ENCODE assay signal across 8 cellular contexts in the genomic region with DNA sequence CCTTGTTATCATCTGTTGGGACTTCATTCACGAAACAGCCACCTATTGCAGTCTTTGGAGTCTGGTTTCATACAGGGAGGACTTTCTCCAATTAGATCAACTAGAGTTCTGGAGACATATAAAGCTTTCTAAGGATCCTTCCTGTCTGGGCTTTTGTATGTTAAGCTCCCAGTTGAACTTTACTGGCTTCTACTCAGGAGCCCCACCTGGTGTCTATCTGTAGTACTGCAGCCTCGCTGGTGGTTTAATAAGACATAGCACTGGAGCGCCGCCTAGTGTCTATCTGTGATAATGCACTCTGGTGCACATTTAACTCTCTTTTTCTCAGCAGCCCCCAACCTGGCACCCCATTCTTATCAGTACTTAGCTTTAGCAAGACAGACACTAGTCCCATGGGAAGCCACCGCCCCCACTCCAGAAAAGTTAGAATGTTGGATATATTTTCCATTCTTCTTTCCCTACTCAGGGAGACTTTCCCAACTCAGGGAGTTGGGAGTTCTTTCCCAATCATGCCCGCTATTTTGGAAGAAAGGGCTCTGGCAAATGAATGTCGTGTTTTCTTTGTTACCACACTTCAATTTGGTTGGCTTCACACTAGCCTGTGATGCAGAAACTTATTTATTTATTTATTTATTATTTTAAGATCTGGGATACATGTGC. TPM values are rescaled to one million over a fixed set of nuclear protein-coding genes. Genes with fewer than 3 reads are reported as not detected.
A peak's percentile ranks its signal among the peaks of the same experiment; 100 is the strongest.
DNase-seq lines count a peak whose midpoint lies in the region; ATAC-seq and TF ChIP-seq lines count a peak whose summit lies in the region.

No MANE protein-coding gene starts in this region.

- BruUV-seq in PC-9 (replicated peaks; lab: Mats Ljungman, UMichigan), result no TSS peak

- H3K4me1 Mint-ChIP-seq in activated T-cell treated with anti-CD3 and anti-CD28 coated beads, Interleukin-2, amount 50 U/mL, for 4 hours (ENCODE audit: low read depth), result no peaks in the 10 kb centered on the region

- TF ChIP-seq CTCF in PC-9 (conservative IDR thresholded peaks at IDR 0.05), result peak; percentile 99
- peak; percentile 90 for TF ChIP-seq CTCF in neutrophil (IDR thresholded peaks at IDR 0.05)
- peak; percentile 95 to 99 (median 99) for TF ChIP-seq CTCF in testis (IDR thresholded peaks at IDR 0.05)

- peak; percentile 87 for TF ChIP-seq RAD21 in Ishikawa (IDR thresholded peaks at IDR 0.05; ENCODE audit: low read depth)

- H4K20me1 ChIP-seq in PC-9 (ENCODE audit: insufficient read depth), result no peaks in the 10 kb centered on the region

- DNase-seq in DMS 273 (lab: John Stamatoyannopoulos, UW; ENCODE audit: unreplicated experiment) (peak; percentile 94), DMS 273 treated with DMSO at 0.1 percent for 48 hours (lab: John Stamatoyannopoulos, UW) (no peak), PC-9 (peak; percentile 47 to 74), fibroblast of peridontal ligament (ENCODE audit: extremely low read depth) (peak; percentile 71), testis (peak; percentile 95)
- peak; percentile 89 for DNase-seq in activated T-cell treated with anti-CD3 and anti-CD28 coated beads, Interleukin-2, amount 50 U/mL, for 4 hours

- peaks cover 8% of the 10 kb centered on the region for H3K27me3 Mint-ChIP-seq in activated T-cell treated with anti-CD3 and anti-CD28 coated beads, Interleukin-2, amount 50 U/mL, for 4 hours (ENCODE audit: low read depth)

- H3K4me1 ChIP-seq in PC-9 (replicated peaks; ENCODE audit: insufficient read depth), result no peaks in the 10 kb centered on the region
- no peaks in the 10 kb centered on the region for H3K4me1 ChIP-seq in neutrophil (ENCODE audit: control insufficient read depth in 1 of 2, insufficient read depth in 1 of 2, low read depth in 1 of 2, low read length in 1 of 2)
- no peaks in the 10 kb centered on the region for H3K4me1 ChIP-seq in testis

- no peaks in the 10 kb centered on the region for H3K27me3 ChIP-seq in PC-9 (ENCODE audit: insufficient read depth, low read depth)
- no peaks in the 10 kb centered on the region for H3K27me3 ChIP-seq in neutrophil
- H3K27me3 ChIP-seq in testis, result no peaks in the 10 kb centered on the region

- H3K9me3 ChIP-seq in PC-9 (ENCODE audit: insufficient read depth, low read depth), result no peaks in the 10 kb centered on the region
- H3K9me3 ChIP-seq in neutrophil, result no peaks in the 10 kb centered on the region
- no peaks in the 10 kb centered on the region for H3K9me3 ChIP-seq in testis

- POLR2A ChIA-PET in PC-9 (lab: Charles Lee; ENCODE audit: unreplicated experiment), result no interaction called here

- H3K79me2 ChIP-seq in PC-9 (ENCODE audit: low read depth), result no peaks in the 10 kb centered on the region

- no peak overlapping the region for H3K4me2 ChIP-seq in PC-9

- peak in 1 of 2 donors; percentile 63 for ATAC-seq in activated T-cell treated with anti-CD3 and anti-CD28 coated beads, Interleukin-2, amount 50 U/mL, for 4 hours

- H3K36me3 Mint-ChIP-seq in activated T-cell treated with anti-CD3 and anti-CD28 coated beads, Interleukin-2, amount 50 U/mL, for 4 hours (ENCODE audit: insufficient read depth), result no peaks in the 10 kb centered on the region

- no peak overlapping the region for H3K4me3 Mint-ChIP-seq in activated T-cell treated with anti-CD3 and anti-CD28 coated beads, Interleukin-2, amount 50 U/mL, for 4 hours

- intact Hi-C loops in PC-9 (cut with micrococcal nuclease; ENCODE audit: unreplicated experiment) (loop anchor here (1.0 to 5.0 kb wide), 2 partner anchors 84 to 322 kb away; no protein-coding TSS in a partner anchor), testis (cut with DNase I; ENCODE audit: low total_unique reads) (loop anchor here (5.0 kb wide), 1 partner anchor 82 kb away; no protein-coding TSS in a partner anchor)

- H3K27ac ChIP-seq in PC-9 (no peak overlapping the region), neutrophil (no peak overlapping the region), testis (no peak overlapping the region)

- no peaks in the 10 kb centered on the region for H3F3A ChIP-seq in PC-9 (ENCODE audit: insufficient read depth, low read depth)

- H3K36me3 ChIP-seq in PC-9 (ENCODE audit: low read depth) (no peaks in the 10 kb centered on the region), neutrophil (no peaks in the 10 kb centered on the region), testis (ENCODE audit: low read depth, missing control alignments) (no peaks in the 10 kb centered on the region)

- no peak for TF ChIP-seq POLR2A in testis (IDR thresholded peaks at IDR 0.05)

- no peaks in the 10 kb centered on the region for H3K9me3 Mint-ChIP-seq in activated T-cell treated with anti-CD3 and anti-CD28 coated beads, Interleukin-2, amount 50 U/mL, for 4 hours

- no peak overlapping the region for H2AFZ ChIP-seq in PC-9

- no peaks in the 10 kb centered on the region for H3K9me2 ChIP-seq in PC-9 (ENCODE audit: insufficient read depth)

- CTCF ChIA-PET in PC-9 (lab: Charles Lee), result interaction anchor here (0.5 to 1.2 kb wide), 8 partner anchors 77 to 257 kb away, joined by 3 to 11 read pairs (median 4); no protein-coding TSS in a partner anchor

- WGBS in testis, 2 donors, result 14 to 17% methylated on average over 7 of the region's 7 CpGs

- TF ChIP-seq EP300 in Ishikawa (IDR thresholded peaks at IDR 0.05; ENCODE audit: borderline replicate concordance), result no peak

- H3K4me3 ChIP-seq in PC-9 (no peak overlapping the region), neutrophil (ENCODE audit: low read depth in 1 of 2, low read length in 1 of 2) (no peak overlapping the region), testis (no peak overlapping the region)

TF ChIP-seq in Ishikawa, 13 proteins besides CTCF, POLR2A, EP300 and RAD21:
- TF ChIP-seq FOXM1 (IDR thresholded peaks at IDR 0.05; ENCODE audit: borderline replicate concordance, low read depth), result no peak
- no peak for TF ChIP-seq YY1 (IDR thresholded peaks at IDR 0.05; ENCODE audit: low read depth)
- TF ChIP-seq TEAD4 (IDR thresholded peaks at IDR 0.05), result no peak
- TF ChIP-seq, protein P1, sequence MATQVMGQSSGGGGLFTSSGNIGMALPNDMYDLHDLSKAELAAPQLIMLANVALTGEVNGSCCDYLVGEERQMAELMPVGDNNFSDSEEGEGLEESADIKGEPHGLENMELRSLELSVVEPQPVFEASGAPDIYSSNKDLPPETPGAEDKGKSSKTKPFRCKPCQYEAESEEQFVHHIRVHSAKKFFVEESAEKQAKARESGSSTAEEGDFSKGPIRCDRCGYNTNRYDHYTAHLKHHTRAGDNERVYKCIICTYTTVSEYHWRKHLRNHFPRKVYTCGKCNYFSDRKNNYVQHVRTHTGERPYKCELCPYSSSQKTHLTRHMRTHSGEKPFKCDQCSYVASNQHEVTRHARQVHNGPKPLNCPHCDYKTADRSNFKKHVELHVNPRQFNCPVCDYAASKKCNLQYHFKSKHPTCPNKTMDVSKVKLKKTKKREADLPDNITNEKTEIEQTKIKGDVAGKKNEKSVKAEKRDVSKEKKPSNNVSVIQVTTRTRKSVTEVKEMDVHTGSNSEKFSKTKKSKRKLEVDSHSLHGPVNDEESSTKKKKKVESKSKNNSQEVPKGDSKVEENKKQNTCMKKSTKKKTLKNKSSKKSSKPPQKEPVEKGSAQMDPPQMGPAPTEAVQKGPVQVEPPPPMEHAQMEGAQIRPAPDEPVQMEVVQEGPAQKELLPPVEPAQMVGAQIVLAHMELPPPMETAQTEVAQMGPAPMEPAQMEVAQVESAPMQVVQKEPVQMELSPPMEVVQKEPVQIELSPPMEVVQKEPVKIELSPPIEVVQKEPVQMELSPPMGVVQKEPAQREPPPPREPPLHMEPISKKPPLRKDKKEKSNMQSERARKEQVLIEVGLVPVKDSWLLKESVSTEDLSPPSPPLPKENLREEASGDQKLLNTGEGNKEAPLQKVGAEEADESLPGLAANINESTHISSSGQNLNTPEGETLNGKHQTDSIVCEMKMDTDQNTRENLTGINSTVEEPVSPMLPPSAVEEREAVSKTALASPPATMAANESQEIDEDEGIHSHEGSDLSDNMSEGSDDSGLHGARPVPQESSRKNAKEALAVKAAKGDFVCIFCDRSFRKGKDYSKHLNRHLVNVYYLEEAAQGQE (IDR thresholded peaks at IDR 0.05; ENCODE audit: low read depth), result no peak
- TF ChIP-seq ZBTB7A (IDR thresholded peaks at IDR 0.05; ENCODE audit: low read depth), result no peak
- no peak for TF ChIP-seq NFIC (IDR thresholded peaks at IDR 0.05)
- no peak for TF ChIP-seq CEBPB (IDR thresholded peaks at IDR 0.05)
- TF ChIP-seq CREB1 (IDR thresholded peaks at IDR 0.05; ENCODE audit: low read depth), result no peak
- TF ChIP-seq USF1 (IDR thresholded peaks at IDR 0.05), result no peak
- TF ChIP-seq MAX (IDR thresholded peaks at IDR 0.05), result no peak
- no peak for TF ChIP-seq TCF12 (IDR thresholded peaks at IDR 0.05; ENCODE audit: low read depth)
- TF ChIP-seq TAF1 (IDR thresholded peaks at IDR 0.05; ENCODE audit: low read depth), result no peak
- no peak for TF ChIP-seq EGR1 (IDR thresholded peaks at IDR 0.05)

RNA-seq across cellular contexts. Expression of gene SYTL4, which starts 36.9 kb away (rescaled TPM):
- total RNA-seq in PC-9 (2021) (23.4 and 23.6 TPM in 2 replicates), testis (10 to 100 TPM; 51.4 to 64.7 TPM)
- under 1 TPM; 0.08 to 0.13 (median 0.11) TPM for total RNA-seq in activated T-cell treated with anti-CD3 and anti-CD28 coated beads, Interleukin-2, amount 50 U/mL, for 4 hours
- 26.3 TPM for polyA plus RNA-seq in testis (ENCODE audit: insufficient read depth, low read depth, low replicate concordance)

RNA-seq across cellular contexts. Expression of gene CSTF2, which starts 51.4 kb away (rescaled TPM):
- total RNA-seq in PC-9 (2021) (18.5 and 24.1 TPM in 2 replicates), testis (10 to 100 TPM; 42.2 to 44.4 TPM)
- total RNA-seq in activated T-cell treated with anti-CD3 and anti-CD28 coated beads, Interleukin-2, amount 50 U/mL, for 4 hours, result 10 to 100 TPM; 79.5 to 86.6 (median 84.1) TPM
- polyA plus RNA-seq in testis (ENCODE audit: insufficient read depth, low read depth, low replicate concordance), result 33.2 TPM

Comparison
In these comparisons a context has a peak if more than half of its experiments do, and no peak if none do; other contexts are left out.
1. RNA of gene SYTL4, which starts 36.9 kb away (total RNA-seq): 51.4 to 64.7 TPM in testis and 23.4 to 23.6 TPM in PC-9; 0.08 to 0.13 TPM in activated T-cell treated with anti-CD3 and anti-CD28 coated beads, Interleukin-2, amount 50 U/mL, for 4 hours; every median in the first group is over 10 times any median in the second.
2. Peak in every context shown above with its lines, with median percentiles within 50 percentile points of each other: CTCF ChIP-seq.